Comparison of ENCODE assay signal across 39 cellular contexts in the genomic region with DNA sequence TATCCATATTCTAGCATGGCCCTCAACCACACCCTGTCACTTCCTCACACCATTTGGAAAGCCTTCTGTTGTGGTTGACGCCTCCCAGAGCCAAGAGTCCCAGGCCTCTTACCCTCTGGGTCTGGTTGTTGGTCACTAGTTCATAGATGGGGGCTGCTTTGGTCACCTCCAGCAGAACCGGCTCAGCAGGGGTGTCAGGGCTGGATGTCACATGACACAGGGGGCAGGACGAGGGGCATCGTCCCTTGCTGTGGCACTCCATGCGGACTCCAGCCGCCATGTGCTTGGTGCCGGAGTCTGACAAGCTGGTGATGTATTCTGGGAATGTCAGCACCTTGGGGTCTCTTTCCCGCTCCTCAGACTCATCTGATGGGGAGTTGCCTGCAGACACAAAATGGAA.
"Had no signal": no experiment of that assay in that cellular context is flagged by ENCODE, and none has a peak within 500 bp of the region (broad histone marks: within the 10 kb centered on the region; RNA-seq: fewer than 3 reads in every experiment).

No MANE protein-coding gene starts in this region.

- H3K36me3 ChIP-seq: adrenal gland, ascending aorta, brain microvascular endothelial cell, breast epithelium, cardiac muscle cell had no signal

- H3K4me3 ChIP-seq: adrenal gland, ascending aorta, body of pancreas, breast epithelium, cardiac muscle cell had no signal

- H3K27me3 ChIP-seq: adrenal gland, ascending aorta, body of pancreas, brain microvascular endothelial cell, cardiac muscle cell had no signal

- H3K4me1 ChIP-seq: ascending aorta, breast epithelium had no signal

- H3K36me3 Mint-ChIP-seq: activated naive CD4-positive, alpha-beta T cell treated with anti-CD3 and anti-CD28 coated beads, Interleukin-2, amount 10 ng/mL, durations not matched to agents 7 days and 5 days; activated naive CD4-positive, alpha-beta T cell treated with anti-CD3 and anti-CD28 coated beads, Interleukin-2, amount 50 U/mL, for 24 hours; activated naive CD8-positive, alpha-beta T cell; activated naive CD8-positive, alpha-beta T cell treated with anti-CD3 and anti-CD28 coated beads for 36 hours; activated naive CD8-positive, alpha-beta T cell treated with anti-CD3 and anti-CD28 coated beads, Interleukin-2, amount 10 ng/mL, durations not matched to agents 7 days and 5 days had no signal

- DNase-seq: activated effector memory CD4-positive, alpha-beta T cell treated with anti-CD3 and anti-CD28 coated beads, Interleukin-2, amount 50 U/mL, for 16 hours; activated effector memory CD4-positive, alpha-beta T cell treated with Interleukin-2 at 50 U/mL for 16 hours; activated gamma-delta T cell; activated gamma-delta T cell treated with Interleukin-2 at 50 U/mL for 16 hours; activated naive CD4-positive, alpha-beta T cell; activated naive CD4-positive, alpha-beta T cell treated with anti-CD3 and anti-CD28 coated beads for 36 hours; activated naive CD4-positive, alpha-beta T cell treated with anti-CD3 and anti-CD28 coated beads, Interleukin-2, amount 10 ng/mL, durations not matched to agents 7 days and 5 days; activated naive CD4-positive, alpha-beta T cell treated with anti-CD3 and anti-CD28 coated beads, Interleukin-2, amount 50 U/mL, for 16 hours; activated naive CD4-positive, alpha-beta T cell treated with Interleukin-2 at 50 U/mL for 16 hours; activated naive CD8-positive, alpha-beta T cell treated with anti-CD3 and anti-CD28 coated beads for 36 hours; activated naive CD8-positive, alpha-beta T cell treated with anti-CD3 and anti-CD28 coated beads, Interleukin-2, amount 10 ng/mL, durations not matched to agents 7 days and 5 days; activated naive CD8-positive, alpha-beta T cell treated with anti-CD3 and anti-CD28 coated beads, Interleukin-2, amount 50 U/mL, for 24 hours; activated T-cell treated with anti-CD3 and anti-CD28 coated beads, Interleukin-2, amount 50 U/mL, for 1 hour; activated T-cell treated with anti-CD3 and anti-CD28 coated beads, Interleukin-2, amount 50 U/mL, for 24 hours; activated T-cell treated with anti-CD3 and anti-CD28 coated beads, Interleukin-2, amount 50 U/mL, for 4 hours; activated T-cell treated with anti-CD3 and anti-CD28 coated beads, Interleukin-2, amount 50 U/mL, for 48 hours; activated T-cell treated with anti-CD3 and anti-CD28 coated beads, Interleukin-2, amount 50 U/mL, for 72 hours; adrenal gland; amniotic stem cell; amygdala; anterior cingulate cortex; aorta; body of pancreas; brain microvascular endothelial cell; caudate nucleus; central memory CD4-positive, alpha-beta T cell; cerebellar nuclear complex had no signal

- H3K9me3 Mint-ChIP-seq: activated naive CD4-positive, alpha-beta T cell treated with anti-CD3 and anti-CD28 coated beads for 36 hours; activated naive CD4-positive, alpha-beta T cell treated with anti-CD3 and anti-CD28 coated beads, Interleukin-2, amount 10 ng/mL, durations not matched to agents 7 days and 5 days; activated naive CD8-positive, alpha-beta T cell treated with anti-CD3 and anti-CD28 coated beads for 36 hours; activated naive CD8-positive, alpha-beta T cell treated with anti-CD3 and anti-CD28 coated beads, Interleukin-2, amount 10 ng/mL, durations not matched to agents 7 days and 5 days; activated naive CD8-positive, alpha-beta T cell treated with anti-CD3 and anti-CD28 coated beads, Interleukin-2, amount 50 U/mL, for 24 hours; activated T-cell treated with anti-CD3 and anti-CD28 coated beads, Interleukin-2, amount 50 U/mL, for 24 hours; activated T-cell treated with anti-CD3 and anti-CD28 coated beads, Interleukin-2, amount 50 U/mL, for 4 hours; activated T-helper 1 cell treated with anti-CD3 and anti-CD28 coated beads, Interleukin-12 subunit alpha, Interleukin-12 subunit beta, Interleukin-2, Interleukin-4 antibody, amounts not matched to agents 30 ng/mL and 10 ng/mL and 1 ng/mL, durations not matched to agents 14 hours and 24 hours and 36 hours; activated T-helper 17 cell treated with anti-CD3 and anti-CD28 coated beads, Interleukin-2, amount 50 U/mL, for 72 hours; activated T-helper 2 cell treated with anti-CD3 and anti-CD28 coated beads, Interferon-gamma antibody, Interleukin-2, Interleukin-4, amounts not matched to agents 10 μg/mL and 5 μg/mL and 100 μg/mL, durations not matched to agents 14 hours and 24 hours and 36 hours; brain; central memory CD8-positive, alpha-beta T cell had no signal

- ATAC-seq: activated naive CD4-positive, alpha-beta T cell treated with anti-CD3 and anti-CD28 coated beads, Interleukin-2, amount 50 U/mL, for 72 hours; activated naive CD8-positive, alpha-beta T cell treated with anti-CD3 and anti-CD28 coated beads, Interleukin-2, amount 50 U/mL, for 24 hours; activated T-cell treated with anti-CD3 and anti-CD28 coated beads, Interleukin-2, amount 50 U/mL, for 4 hours; activated T-cell treated with anti-CD3 and anti-CD28 coated beads, Interleukin-2, amount 50 U/mL, for 72 hours; activated T-helper 17 cell treated with anti-CD3 and anti-CD28 coated beads, Interleukin-2, amount 50 U/mL, for 72 hours; body of pancreas had no signal

- H3K9me3 ChIP-seq: adrenal gland, ascending aorta, body of pancreas, breast epithelium had no signal

- H3K4me3 Mint-ChIP-seq: activated naive CD4-positive, alpha-beta T cell treated with anti-CD3 and anti-CD28 coated beads for 36 hours; activated naive CD4-positive, alpha-beta T cell treated with anti-CD3 and anti-CD28 coated beads, Interleukin-2, amount 10 ng/mL, durations not matched to agents 7 days and 5 days; activated naive CD4-positive, alpha-beta T cell treated with anti-CD3 and anti-CD28 coated beads, Interleukin-2, amount 50 U/mL, for 24 hours; activated naive CD8-positive, alpha-beta T cell; activated naive CD8-positive, alpha-beta T cell treated with anti-CD3 and anti-CD28 coated beads for 36 hours; activated naive CD8-positive, alpha-beta T cell treated with anti-CD3 and anti-CD28 coated beads, Interleukin-2, amount 10 ng/mL, durations not matched to agents 7 days and 5 days; activated naive CD8-positive, alpha-beta T cell treated with anti-CD3 and anti-CD28 coated beads, Interleukin-2, amount 50 U/mL, for 24 hours; activated T-cell treated with anti-CD3 and anti-CD28 coated beads, Interleukin-2, amount 50 U/mL, for 24 hours; activated T-cell treated with anti-CD3 and anti-CD28 coated beads, Interleukin-2, amount 50 U/mL, for 4 hours; activated T-cell treated with anti-CD3 and anti-CD28 coated beads, Interleukin-2, amount 50 U/mL, for 72 hours; activated T-helper 1 cell treated with anti-CD3 and anti-CD28 coated beads, Interleukin-12 subunit alpha, Interleukin-12 subunit beta, Interleukin-2, Interleukin-4 antibody, amounts not matched to agents 30 ng/mL and 10 ng/mL and 1 ng/mL, durations not matched to agents 14 hours and 24 hours and 36 hours; activated T-helper 17 cell treated with anti-CD3 and anti-CD28 coated beads, Interleukin-2, amount 50 U/mL, for 72 hours; brain; central memory CD8-positive, alpha-beta T cell had no signal

- FAIRE-seq: astrocyte had no signal

- H3K27ac Mint-ChIP-seq: activated naive CD4-positive, alpha-beta T cell treated with anti-CD3 and anti-CD28 coated beads for 36 hours; activated naive CD4-positive, alpha-beta T cell treated with anti-CD3 and anti-CD28 coated beads, Interleukin-2, amount 10 ng/mL, durations not matched to agents 7 days and 5 days; activated naive CD4-positive, alpha-beta T cell treated with anti-CD3 and anti-CD28 coated beads, Interleukin-2, amount 50 U/mL, for 24 hours; activated naive CD4-positive, alpha-beta T cell treated with anti-CD3 and anti-CD28 coated beads, Interleukin-2, amount 50 U/mL, for 72 hours; activated naive CD8-positive, alpha-beta T cell; activated naive CD8-positive, alpha-beta T cell treated with anti-CD3 and anti-CD28 coated beads for 36 hours; activated naive CD8-positive, alpha-beta T cell treated with anti-CD3 and anti-CD28 coated beads, Interleukin-2, amount 10 ng/mL, durations not matched to agents 7 days and 5 days; activated naive CD8-positive, alpha-beta T cell treated with anti-CD3 and anti-CD28 coated beads, Interleukin-2, amount 50 U/mL, for 24 hours; activated T-cell treated with anti-CD3 and anti-CD28 coated beads, Interleukin-2, amount 50 U/mL, for 24 hours; activated T-cell treated with anti-CD3 and anti-CD28 coated beads, Interleukin-2, amount 50 U/mL, for 72 hours; activated T-helper 1 cell treated with anti-CD3 and anti-CD28 coated beads, Interleukin-12 subunit alpha, Interleukin-12 subunit beta, Interleukin-2, Interleukin-4 antibody, amounts not matched to agents 30 ng/mL and 10 ng/mL and 1 ng/mL, durations not matched to agents 14 hours and 24 hours and 36 hours; activated T-helper 17 cell treated with anti-CD3 and anti-CD28 coated beads, Interleukin-2, amount 50 U/mL, for 72 hours; activated T-helper 2 cell treated with anti-CD3 and anti-CD28 coated beads, Interferon-gamma antibody, Interleukin-2, Interleukin-4, amounts not matched to agents 10 μg/mL and 5 μg/mL and 100 μg/mL, durations not matched to agents 14 hours and 24 hours and 36 hours had no signal

- H3K27me3 Mint-ChIP-seq: activated naive CD4-positive, alpha-beta T cell treated with anti-CD3 and anti-CD28 coated beads, Interleukin-2, amount 10 ng/mL, durations not matched to agents 7 days and 5 days; activated naive CD8-positive, alpha-beta T cell treated with anti-CD3 and anti-CD28 coated beads, Interleukin-2, amount 10 ng/mL, durations not matched to agents 7 days and 5 days; central memory CD8-positive, alpha-beta T cell had no signal

- H3K27ac ChIP-seq: ascending aorta, body of pancreas, brain microvascular endothelial cell, breast epithelium, cardiac muscle cell had no signal
